ENCODE assay signal across 17 cellular contexts in the genomic region with DNA sequence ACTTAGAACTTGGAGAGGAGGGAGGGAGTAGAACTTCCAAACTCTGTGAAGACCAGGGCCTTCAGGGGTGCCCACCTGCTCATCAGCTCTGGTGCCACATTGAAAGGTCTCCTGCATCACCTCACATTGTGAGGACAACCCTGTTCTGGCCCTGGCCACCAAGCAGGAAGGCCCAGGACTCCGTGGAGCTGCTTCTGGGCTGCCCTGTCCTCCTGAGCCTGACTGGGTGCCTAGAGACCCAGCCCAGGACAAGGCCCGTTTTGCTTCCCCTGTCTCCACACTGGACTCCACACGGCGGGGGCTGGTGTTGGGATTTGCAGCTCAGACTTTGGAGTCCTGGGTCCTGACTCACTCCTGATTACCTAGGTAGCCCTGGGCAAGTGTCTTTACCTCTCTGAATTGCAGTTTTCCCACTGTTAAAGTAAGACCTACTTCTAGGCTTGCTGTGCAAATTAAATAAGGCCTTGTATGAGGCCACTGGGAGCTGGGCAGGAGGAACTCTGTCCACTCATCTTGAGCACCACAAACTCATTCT. TPM values are rescaled to one million over a fixed set of nuclear protein-coding genes. Genes with fewer than 3 reads are reported as not detected.
DNase-seq lines count a peak whose midpoint lies in the region; TF ChIP-seq lines count a peak whose summit lies in the region.
"Had no signal": no experiment of that assay in that cellular context is flagged by ENCODE, and none has a peak within 500 bp of the region (broad histone marks: within the 10 kb centered on the region; RNA-seq: fewer than 3 reads in every experiment).

No MANE protein-coding gene starts in this region.

- no peaks in the 10 kb centered on the region for H3K36me3 Mint-ChIP-seq in H9 (ENCODE audit: insufficient read depth in 1 of 3, low read depth in 3 of 3)
- H3K36me3 Mint-ChIP-seq: CD4-positive, alpha-beta memory T cell had no signal

- no peak overlapping the region for H3K56ac ChIP-seq in H9 (ENCODE audit: insufficient read length, low read depth, low read length)

- H2AFZ ChIP-seq in trophoblast cell (ENCODE audit: insufficient read depth, low read length, poor library complexity) (no peak overlapping the region), H9 (ENCODE audit: low read length) (no peak overlapping the region)
- H2AFZ ChIP-seq: GM23338 had no signal

- no CpG with 5 or more reads among the region's 4 CpGs for WGBS in trophoblast cell (ENCODE audit: extremely low coverage, insufficient coverage, insufficient read length)
- no CpG with 5 or more reads among the region's 4 CpGs for WGBS in H9 (ENCODE audit: extremely low coverage, insufficient read length, low lambda C conversion rate)

- H3K14ac ChIP-seq in trophoblast cell (ENCODE audit: low read length) (no peak overlapping the region), H9 (ENCODE audit: insufficient read depth, low read length) (no peak overlapping the region)

- no peak overlapping the region for H3K4me3 Mint-ChIP-seq in H9
- H3K4me3 Mint-ChIP-seq: CD4-positive, alpha-beta memory T cell; GM23338; HFFc6 had no signal

- peaks cover 14% of the 10 kb centered on the region for H3K79me1 ChIP-seq in trophoblast cell (ENCODE audit: low read length)
- H3K79me1 ChIP-seq in H9 (ENCODE audit: insufficient read depth, low read depth, low read length, poor library complexity, severe bottlenecking): no peaks in the 10 kb centered on the region

- H3K36me3 ChIP-seq in trophoblast cell (ENCODE audit: control insufficient read depth in 1 of 2, insufficient read depth in 2 of 2, low read length in 2 of 2): no peaks in the 10 kb centered on the region

- H3T11ph ChIP-seq in H9 (ENCODE audit: low read length): no peak overlapping the region

- peaks cover 7% of the 10 kb centered on the region; the same call in 1 of the 2 replicates for H3K27me3 Mint-ChIP-seq in H9 (ENCODE audit: low read depth)

- H3K18ac ChIP-seq in trophoblast cell (ENCODE audit: low read length) (no peak overlapping the region), H9 (ENCODE audit: insufficient read length, low read depth, low read length) (no peak overlapping the region)

- peak overlapping the region in 1 of 3 experiments; percentile 42; a peak in 1 of 7 replicates for H3K27ac Mint-ChIP-seq in H9
- H3K27ac Mint-ChIP-seq: CD4-positive, alpha-beta memory T cell; GM23338; HFFc6 had no signal

- no peak overlapping the region for H2BK15ac ChIP-seq in H9 (ENCODE audit: low read depth, low read length)

- no peak overlapping the region for H2BK12ac ChIP-seq in trophoblast cell (ENCODE audit: low read length)
- no peak overlapping the region for H2BK12ac ChIP-seq in H9 (ENCODE audit: insufficient read length, low read depth, low read length)

- H3K4me1 Mint-ChIP-seq in H9: peaks cover 15% of the 10 kb centered on the region in 2 experiments

- no peak overlapping the region for H4K91ac ChIP-seq in trophoblast cell (ENCODE audit: low read depth, low read length)
- no peak overlapping the region for H4K91ac ChIP-seq in H9 (ENCODE audit: insufficient read length, low read depth, low read length)

- no peak overlapping the region for H3K27ac ChIP-seq in trophoblast cell (ENCODE audit: low read depth, low read length)
- H3K27ac ChIP-seq in H9 (ENCODE audit: insufficient read length, low read depth, low read length): no peak overlapping the region
- H3K27ac ChIP-seq: C4-2B, HL-60 had no signal

- H4K8ac ChIP-seq in trophoblast cell (ENCODE audit: low read depth, low read length): no peak overlapping the region
- H4K8ac ChIP-seq in H9 (replicated peaks; ENCODE audit: insufficient read length, low read depth, low read length): no peak overlapping the region

- no peak overlapping the region for H2BK20ac ChIP-seq in H9 (ENCODE audit: low read depth, low read length, poor library complexity, severe bottlenecking)

- H3K23ac ChIP-seq in trophoblast cell (ENCODE audit: low read length) (no peak overlapping the region), H9 (ENCODE audit: insufficient read length, low read depth, low read length) (no peak overlapping the region)

- H3K9me3 ChIP-seq in trophoblast cell (ENCODE audit: insufficient read depth, low read depth, low read length): peaks cover 4% of the 10 kb centered on the region
- no peaks in the 10 kb centered on the region for H3K9me3 ChIP-seq in H9 (ENCODE audit: control insufficient read depth, low read depth, low read length)
- H3K9me3 ChIP-seq: A549 had no signal

- H3K4me2 ChIP-seq in trophoblast cell (ENCODE audit: low read length): no peak overlapping the region
- H3K4me2 ChIP-seq in H9 (ENCODE audit: insufficient read depth, insufficient read length, low read length): no peak overlapping the region
- H3K4me2 ChIP-seq: A549, GM23338 had no signal

- H3K23me2 ChIP-seq in H9 (ENCODE audit: insufficient read length, low read depth, low read length, poor library complexity, severe bottlenecking): peaks cover 3% of the 10 kb centered on the region

- H3K79me2 ChIP-seq in trophoblast cell (ENCODE audit: control insufficient read depth, insufficient read depth, low read length, poor library complexity) (peaks cover 4% of the 10 kb centered on the region), H9 (ENCODE audit: insufficient read depth, low read length) (peaks cover 2% of the 10 kb centered on the region; the same call in 1 of the 2 replicates)

- no peak overlapping the region for H4K5ac ChIP-seq in H9 (ENCODE audit: insufficient read length, low read depth, low read length)

- H3K4ac ChIP-seq in trophoblast cell (ENCODE audit: low read depth, low read length) (no peak overlapping the region), H9 (ENCODE audit: low read depth, low read length) (no peak overlapping the region)

- H4K20me1 ChIP-seq in H9 (ENCODE audit: control insufficient read depth, insufficient read depth, insufficient read length): no peaks in the 10 kb centered on the region

- H3K9ac ChIP-seq in trophoblast cell (ENCODE audit: low read length) (no peak overlapping the region), H9 (ENCODE audit: extremely low read depth, insufficient read length, low read length) (no peak overlapping the region)

- DNase-seq in epithelial cell of esophagus (ENCODE audit: low read depth) (peak; percentile 58), islet precursor cell (peak; percentile 70), trophoblast cell (peak; percentile 66 to 75), anterior cingulate cortex (lab: John Stamatoyannopoulos, UW) (no peak), H9 (no peak), CD1c-positive myeloid dendritic cell (ENCODE audit: extremely low spot score) (no peak)
- DNase-seq: AML-193; CD4-positive, alpha-beta memory T cell; DMS79 treated with DMSO at 0.1 percent for 48 hours; GF-D8; HFFc6 had no signal

- H3K4me3 ChIP-seq in epithelial cell of esophagus (ENCODE audit: low read length) (no peak overlapping the region), trophoblast cell (ENCODE audit: low read depth, low read length) (no peak overlapping the region)
- H3K4me3 ChIP-seq: A549, GM23338 had no signal

- no peak for TF ChIP-seq CTCF in epithelial cell of esophagus (IDR thresholded peaks at IDR 0.05; ENCODE audit: insufficient read depth, low read depth, low read length, missing control alignments)
- no peak for TF ChIP-seq CTCF in H9 (conservative IDR thresholded peaks at IDR 0.05)

- peaks cover 19% of the 10 kb centered on the region in 2 experiments for H3K4me1 ChIP-seq in trophoblast cell (ENCODE audit: control insufficient read depth in 1 of 2, insufficient read depth in 2 of 2, low read length in 2 of 2)
- no peaks in the 10 kb centered on the region for H3K4me1 ChIP-seq in H9 (ENCODE audit: insufficient read depth, low read length)

- H2AK5ac ChIP-seq in trophoblast cell (ENCODE audit: low read length) (no peak overlapping the region), H9 (ENCODE audit: insufficient read length, low read length) (no peak overlapping the region)

- H3K27me3 ChIP-seq in trophoblast cell (ENCODE audit: insufficient read depth, low read length) (no peaks in the 10 kb centered on the region), H9 (ENCODE audit: insufficient read depth, low read length) (no peaks in the 10 kb centered on the region)

- H4K12ac ChIP-seq in trophoblast cell (ENCODE audit: low read depth, low read length): no peak overlapping the region

- H2BK120ac ChIP-seq in trophoblast cell (ENCODE audit: insufficient read depth, low read length, poor library complexity) (no peak overlapping the region), H9 (ENCODE audit: low read depth, low read length, poor library complexity, severe bottlenecking) (no peak overlapping the region)

- H2BK5ac ChIP-seq in trophoblast cell (ENCODE audit: low read depth, low read length, poor library complexity) (no peak overlapping the region), H9 (ENCODE audit: insufficient read length, low read length) (no peak overlapping the region)

- no peaks in the 10 kb centered on the region for H3K9me3 Mint-ChIP-seq in H9
- H3K9me3 Mint-ChIP-seq: GM23338, HFFc6 had no signal

RNA-seq across cellular contexts. Expression of gene KRT82, which starts 12.5 kb away (rescaled TPM):
- polyA plus RNA-seq in trophoblast cell (2013): 0.01 TPM in 2 replicates
- total RNA-seq in H9 (2021): not detected in 2 replicates
- total RNA-seq: CD4-positive, alpha-beta memory T cell; GM23338; HFFc6; HT1080 had no signal
- polyA plus RNA-seq: A549; BJ; CD4-positive, alpha-beta memory T cell; GM23338 had no signal

RNA-seq across cellular contexts. Expression of gene KRT75, which starts 15.5 kb away (rescaled TPM):
- polyA plus RNA-seq in trophoblast cell (2013): 0.04 TPM in 2 replicates
- not detected in 2 replicates for total RNA-seq in H9 (2021)
- total RNA-seq: CD4-positive, alpha-beta memory T cell; GM23338; HFFc6; HT1080 had no signal
- polyA plus RNA-seq: A549; BJ; CD4-positive, alpha-beta memory T cell; GM23338 had no signal

RNA-seq across cellular contexts. Expression of gene KRT84, which starts 33.2 kb away (rescaled TPM):
- polyA plus RNA-seq in trophoblast cell (2013): not detected in 2 replicates
- not detected in 2 replicates for total RNA-seq in H9 (2021)
- total RNA-seq: CD4-positive, alpha-beta memory T cell; GM23338; HFFc6; HT1080 had no signal
- polyA plus RNA-seq: A549; BJ; CD4-positive, alpha-beta memory T cell; GM23338 had no signal

RNA-seq across cellular contexts. Expression of gene KRT6B, which starts 33.3 kb away (rescaled TPM):
- polyA plus RNA-seq in trophoblast cell (2013): not detected in 2 replicates
- total RNA-seq in H9 (2021): not detected in 2 replicates
- total RNA-seq: CD4-positive, alpha-beta memory T cell; GM23338; HFFc6; HT1080 had no signal
- polyA plus RNA-seq: A549; BJ; CD4-positive, alpha-beta memory T cell; GM23338 had no signal

RNA-seq across cellular contexts. Expression of gene KRT85, which starts 51.4 kb away (rescaled TPM):
- polyA plus RNA-seq in trophoblast cell (2013): not detected in 2 replicates
- not detected in 2 replicates for total RNA-seq in H9 (2021)
- total RNA-seq: CD4-positive, alpha-beta memory T cell; GM23338; HFFc6; HT1080 had no signal
- polyA plus RNA-seq: BJ; CD4-positive, alpha-beta memory T cell; GM23338 had no signal

Comparison
In these comparisons a context has a peak if more than half of its experiments do, and no peak if none do; other contexts are left out.
1. DNase-seq: peak in epithelial cell of esophagus (single experiment), islet precursor cell (single experiment) and trophoblast cell (2 of 2); none in anterior cingulate cortex (0 of 58), H9 (single experiment) and CD1c-positive myeloid dendritic cell (single experiment).